Comparison of ENCODE assay signal across 30 cellular contexts in the genomic region with DNA sequence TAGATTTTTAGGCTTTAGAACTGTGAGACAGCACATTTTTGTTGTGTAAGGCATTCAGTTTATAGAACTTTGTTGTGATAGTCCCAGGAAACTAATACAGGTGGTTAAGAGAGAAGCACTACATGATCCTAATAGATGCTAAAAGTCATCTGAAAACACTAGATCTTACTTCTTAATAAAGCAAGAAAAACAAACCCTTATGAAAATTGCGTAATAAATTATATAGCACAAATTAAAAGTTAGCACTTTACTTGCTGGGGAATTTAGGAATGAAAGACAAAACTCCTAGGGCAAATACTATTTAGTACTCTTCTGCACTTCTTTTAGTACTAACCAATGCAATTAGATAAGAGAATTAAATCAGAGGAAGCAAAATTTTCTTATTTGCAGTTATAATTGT.
"Had no signal": no experiment of that assay in that cellular context is flagged by ENCODE, and none has a peak within 500 bp of the region (broad histone marks: within the 10 kb centered on the region; RNA-seq: fewer than 3 reads in every experiment).

No MANE protein-coding gene starts in this region.

- H3K4me3 Mint-ChIP-seq: dendritic cell treated with granulocyte-macrophage colony-stimulating factor and Interleukin-4, amounts not matched to agents 40 ng/mL and 50 ng/mL, for 4 days; effector memory CD8-positive, alpha-beta T cell; endodermal cell had no signal

- H3K4me3 ChIP-seq: colonic mucosa, coronary artery, dorsolateral prefrontal cortex, esophagus muscularis mucosa, esophagus squamous epithelium, gastrocnemius medialis, gastroesophageal sphincter, heart left ventricle, heart right ventricle, hepatocyte had no signal

- H3K4me1 ChIP-seq: colonic mucosa, esophagus muscularis mucosa, foreskin keratinocyte, gastrocnemius medialis, gastroesophageal sphincter, heart left ventricle, heart right ventricle had no signal

- FAIRE-seq: colon, endometrium, endothelial cell of umbilical vein, frontal cortex had no signal

- ATAC-seq: effector memory CD8-positive, alpha-beta T cell; esophagus mucosa; foreskin keratinocyte; gastrocnemius medialis; gastroesophageal sphincter; heart left ventricle; heart right ventricle had no signal

- H3K27me3 Mint-ChIP-seq: dendritic cell treated with granulocyte-macrophage colony-stimulating factor and Interleukin-4, amounts not matched to agents 40 ng/mL and 50 ng/mL, for 4 days; effector memory CD8-positive, alpha-beta T cell had no signal

- H3K36me3 ChIP-seq: colonic mucosa, esophagus muscularis mucosa, esophagus squamous epithelium, gastrocnemius medialis, gastroesophageal sphincter, heart left ventricle, heart right ventricle had no signal

- H3K9me3 ChIP-seq: colonic mucosa, esophagus muscularis mucosa, esophagus squamous epithelium, gastrocnemius medialis, gastroesophageal sphincter, heart left ventricle had no signal

- H3K27ac ChIP-seq: colonic mucosa, coronary artery, dorsolateral prefrontal cortex, epithelial cell of prostate, esophagus muscularis mucosa, esophagus squamous epithelium, foreskin keratinocyte, gastrocnemius medialis, gastroesophageal sphincter, heart left ventricle, heart right ventricle, hepatocyte had no signal

- DNase-seq: colonic mucosa; cortex of kidney; dermis blood vessel endothelial cell; dorsolateral prefrontal cortex; effector CD4-positive, alpha-beta T cell; effector CD8-positive, alpha-beta T cell; effector memory CD4-positive, alpha-beta T cell; effector memory CD8-positive, alpha-beta T cell; endodermal cell; erythroblast; esophagus squamous epithelium; foreskin fibroblast; foreskin keratinocyte; foreskin melanocyte; gastrocnemius medialis; glutamatergic neuron; head of caudate nucleus; heart left ventricle; heart right ventricle had no signal

- H3K27me3 ChIP-seq: colonic mucosa, foreskin keratinocyte, gastrocnemius medialis, hepatocyte had no signal

- H3K9me3 Mint-ChIP-seq: dendritic cell treated with granulocyte-macrophage colony-stimulating factor and Interleukin-4, amounts not matched to agents 40 ng/mL and 50 ng/mL, for 4 days; effector memory CD8-positive, alpha-beta T cell; endodermal cell had no signal

- H3K27ac Mint-ChIP-seq: dendritic cell treated with granulocyte-macrophage colony-stimulating factor and Interleukin-4, amounts not matched to agents 40 ng/mL and 50 ng/mL, for 4 days; effector memory CD8-positive, alpha-beta T cell; endodermal cell had no signal

- H3K4me2 ChIP-seq: hepatocyte had no signal

- H3K79me2 ChIP-seq: hepatocyte had no signal

- H2AFZ ChIP-seq: hepatocyte had no signal
